In genomic region chr1:117122297-117123025, GRCh38 we compare ENCODE assay signal across 8 cellular contexts. TPM values are rescaled to one million over a fixed set of nuclear protein-coding genes. Genes with fewer than 3 reads are reported as not detected.
DNase-seq lines count a peak whose midpoint lies in the region; ATAC-seq lines count a peak whose summit lies in the region.

No MANE protein-coding gene starts in this region.

- H3K27me3 ChIP-seq in BLaER1 = peaks cover 12% of the 10 kb centered on the region; the same call in 1 of the 2 replicates
- H3K27me3 ChIP-seq in endocrine pancreas (ENCODE audit: control insufficient read depth, insufficient read depth, low read length) = no peaks in the 10 kb centered on the region

- H3K4me3 Mint-ChIP-seq in natural killer cell treated with Interleukin-12 subunit alpha and Interleukin-12 subunit beta and Interleukin-15 and Interleukin-18, amount 100 ng/mL, for 72 hours = peak overlapping the region; percentile 83

- H3K9me3 Mint-ChIP-seq in natural killer cell treated with Interleukin-12 subunit alpha and Interleukin-12 subunit beta and Interleukin-15 and Interleukin-18, amount 100 ng/mL, for 72 hours = no peaks in the 10 kb centered on the region

- peaks cover 9% of the 10 kb centered on the region for H3K4me1 ChIP-seq in BLaER1
- H3K4me1 ChIP-seq in endocrine pancreas (ENCODE audit: control insufficient read depth, insufficient read depth, low read length) = no peaks in the 10 kb centered on the region

- H3K9me3 ChIP-seq in BLaER1 (no peaks in the 10 kb centered on the region), endocrine pancreas (ENCODE audit: control insufficient read depth, low read length) (no peaks in the 10 kb centered on the region)

- H3K4me3 ChIP-seq in BLaER1 = peak overlapping the region; percentile 71
- H3K4me3 ChIP-seq in endocrine pancreas (ENCODE audit: control insufficient read depth, insufficient read depth, low read length) = peak overlapping the region; percentile 7

- no peaks in the 10 kb centered on the region for H3K36me3 Mint-ChIP-seq in natural killer cell treated with Interleukin-12 subunit alpha and Interleukin-12 subunit beta and Interleukin-15 and Interleukin-18, amount 100 ng/mL, for 72 hours

- H3K4me1 Mint-ChIP-seq in natural killer cell treated with Interleukin-12 subunit alpha and Interleukin-12 subunit beta and Interleukin-15 and Interleukin-18, amount 100 ng/mL, for 72 hours (ENCODE audit: low read depth in 2 of 2) = peaks cover 6% of the 10 kb centered on the region in 2 donors

- H3K9ac ChIP-seq in BLaER1 = peak overlapping the region; percentile 77; the same call in 1 of the 2 replicates
- peak overlapping the region; percentile 60 for H3K9ac ChIP-seq in endocrine pancreas (ENCODE audit: control insufficient read depth, insufficient read depth, low read length)

- peak overlapping the region; percentile 94 for H3K4me2 ChIP-seq in BLaER1

- H4K20me1 ChIP-seq in BLaER1 = no peaks in the 10 kb centered on the region

- H3K36me3 ChIP-seq in BLaER1 (peaks cover 3% of the 10 kb centered on the region; the same call in 1 of the 2 replicates), endocrine pancreas (ENCODE audit: control insufficient read depth, insufficient read depth, low read length) (no peaks in the 10 kb centered on the region)

- peak overlapping the region; percentile 50; the same call in 1 of the 2 replicates for H3K27ac ChIP-seq in BLaER1

- peaks cover 0 to 12% of the 10 kb centered on the region in 2 donors for H3K27me3 Mint-ChIP-seq in natural killer cell treated with Interleukin-12 subunit alpha and Interleukin-12 subunit beta and Interleukin-15 and Interleukin-18, amount 100 ng/mL, for 72 hours

- ATAC-seq in natural killer cell treated with Interleukin-12 subunit alpha and Interleukin-12 subunit beta and Interleukin-15 and Interleukin-18, amount 100 ng/mL, for 72 hours = no peak
- no peak for ATAC-seq in GM19455 (IDR thresholded peaks at IDR 0.05; ENCODE audit: unreplicated experiment)

- DNase-seq in NCI-H146 treated with DMSO at 0.1 percent for 48 hours (lab: John Stamatoyannopoulos, UW; ENCODE audit: unreplicated experiment) (peak; percentile 36), SW 1271 (lab: John Stamatoyannopoulos, UW) (no peak), NCI-H1105 (lab: John Stamatoyannopoulos, UW) (no peak)
- DNase-seq in natural killer cell treated with Interleukin-12 subunit alpha and Interleukin-12 subunit beta and Interleukin-15 and Interleukin-18, amount 100 ng/mL, for 72 hours (ENCODE audit: low spot score) = no peak
- DNase-seq in activated CD4-positive, CD25-positive, alpha-beta regulatory T cell treated with anti-CD3 and anti-CD28 coated beads, Interleukin-2, amount 50 U/mL, for 72 hours = no peak

- peak overlapping the region in 1 of 2 donors; percentile 27 for H3K27ac Mint-ChIP-seq in natural killer cell treated with Interleukin-12 subunit alpha and Interleukin-12 subunit beta and Interleukin-15 and Interleukin-18, amount 100 ng/mL, for 72 hours

RNA-seq across cellular contexts. Expression of gene TRIM45, which starts 0.9 kb away (rescaled TPM):
- total RNA-seq in natural killer cell treated with Interleukin-12 subunit alpha and Interleukin-12 subunit beta and Interleukin-15 and Interleukin-18, amount 100 ng/mL, for 72 hours = 1 to 10 TPM in 1 of 2 donors, under 1 TPM in 1; 0.86 to 1.6 TPM
